9 cellular contexts compared by ENCODE assay signal in genomic region chr12:79344855-79345840, GRCh38.
DNase-seq lines count a peak whose midpoint lies in the region; ATAC-seq and TF ChIP-seq lines count a peak whose summit lies in the region.
"Had no signal": no experiment of that assay in that cellular context is flagged by ENCODE, and none has a peak within 500 bp of the region (broad histone marks: within the 10 kb centered on the region; RNA-seq: fewer than 3 reads in every experiment).

No MANE protein-coding gene starts in this region.

- 56 to 57% methylated on average over 5 of the region's 5 CpGs for WGBS in esophagus squamous epithelium, 2 donors
- WGBS in smooth muscle cell (ENCODE audit: low lambda C conversion rate), result 76% methylated on average over 5 of the region's 5 CpGs

- CTCF ChIA-PET in PC-3 (lab: Charles Lee), result interaction anchor here (1.0 to 1.4 kb wide), 3 partner anchors 221 to 1164 kb away, joined by 3 to 6 read pairs (median 3); no protein-coding TSS in a partner anchor

- intact Hi-C loops in PC-3 (cut with micrococcal nuclease) (loop anchor here (1.0 to 10.0 kb wide), 6 partner anchors 170 to 1164 kb away; no protein-coding TSS in a partner anchor), esophagus squamous epithelium (cut with DNase I) (no loop called here)

- in situ Hi-C loops in KBM-7 (cut with MboI; ENCODE audit: low pct_unique_long_range_greater_than_20kb, low sequenced_read_pairs), result no loop called here

- H3K4me1 ChIP-seq in PC-3 (ENCODE audit: insufficient read depth, low read length) (no peaks in the 10 kb centered on the region), esophagus squamous epithelium (no peaks in the 10 kb centered on the region), smooth muscle cell (ENCODE audit: low read depth) (no peaks in the 10 kb centered on the region)

- H3K79me2 ChIP-seq in PC-3 (ENCODE audit: low read length), result no peaks in the 10 kb centered on the region
- H3K79me2 ChIP-seq in smooth muscle cell (ENCODE audit: low read depth), result no peaks in the 10 kb centered on the region

- TF ChIP-seq CTCF in PC-3 (conservative IDR thresholded peaks at IDR 0.05; ENCODE audit: low read depth, low read length) (peak; percentile 91), esophagus squamous epithelium (IDR thresholded peaks at IDR 0.05) (peak in 5 of 6 experiments; percentile 33 to 54 (median 38)), smooth muscle cell (IDR thresholded peaks at IDR 0.05; ENCODE audit: borderline replicate concordance, insufficient read depth, poor library complexity, severe bottlenecking) (peak; percentile 46)

- no peaks in the 10 kb centered on the region for H3K9me2 ChIP-seq in PC-3 (replicated peaks; ENCODE audit: low read length)

- BruUV-seq in PC-3 (replicated peaks; lab: Mats Ljungman, UMichigan), result no TSS peak

- POLR2A ChIA-PET in PC-3 (lab: Charles Lee; ENCODE audit: unreplicated experiment), result interaction anchor here (0.6 kb wide), 2 partner anchors 25 to 150 kb away, joined by 3 read pairs; no protein-coding TSS in a partner anchor

- ATAC-seq in GM21619 (IDR thresholded peaks at IDR 0.05; ENCODE audit: unreplicated experiment) (peak; percentile 83), PC-3 (peak; percentile 99)

- H3K9ac ChIP-seq in PC-3 (ENCODE audit: low read length), result no peak overlapping the region
- H3K9ac ChIP-seq in smooth muscle cell (ENCODE audit: low read depth), result no peak overlapping the region
- H3K9ac ChIP-seq: BLaER1 treated with 17β-estradiol and CSF1 and Interleukin-3, amounts not matched to agents 10 nM and 100 nM had no signal

- no peaks in the 10 kb centered on the region for H4K20me1 ChIP-seq in PC-3 (ENCODE audit: low read length)
- no peaks in the 10 kb centered on the region for H4K20me1 ChIP-seq in smooth muscle cell (ENCODE audit: low read depth)

- TF ChIP-seq POLR2A in esophagus squamous epithelium (IDR thresholded peaks at IDR 0.05), result no peak

- H3K36me3 ChIP-seq in PC-3 (ENCODE audit: low read depth, low read length) (no peaks in the 10 kb centered on the region), esophagus squamous epithelium (no peaks in the 10 kb centered on the region), smooth muscle cell (ENCODE audit: low read depth) (no peaks in the 10 kb centered on the region)

- no peak overlapping the region for H3K4me2 ChIP-seq in PC-3 (ENCODE audit: low read length)
- H3K4me2 ChIP-seq in smooth muscle cell, result no peak overlapping the region
- H3K4me2 ChIP-seq: BLaER1 treated with 17β-estradiol and CSF1 and Interleukin-3, amounts not matched to agents 10 nM and 100 nM had no signal

- DNase-seq in NCI-H1436 (lab: John Stamatoyannopoulos, UW) (peak; percentile 44), NCI-H1436 treated with DMSO at 0.1 percent for 48 hours (lab: John Stamatoyannopoulos, UW) (no peak), KBM-7 (peak; percentile 40), PC-3 (peak; percentile 77), esophagus squamous epithelium (lab: John Stamatoyannopoulos, UW) (no peak), smooth muscle cell (lab: John Stamatoyannopoulos, UW; ENCODE audit: unreplicated experiment) (no peak)
- DNase-seq in activated effector memory CD4-positive, alpha-beta T cell treated with Interleukin-2 at 50 U/mL for 16 hours, result no peak

- H3K27ac ChIP-seq in PC-3 (ENCODE audit: low read length), result no peak overlapping the region
- H3K27ac ChIP-seq in esophagus squamous epithelium, result no peak overlapping the region
- H3K27ac ChIP-seq in smooth muscle cell (ENCODE audit: low read depth), result no peak overlapping the region
- H3K27ac ChIP-seq: BLaER1 treated with 17β-estradiol and CSF1 and Interleukin-3, amounts not matched to agents 10 nM and 100 nM had no signal

- H3K9me3 ChIP-seq in PC-3 (ENCODE audit: low read length) (no peaks in the 10 kb centered on the region), esophagus squamous epithelium (no peaks in the 10 kb centered on the region), smooth muscle cell (replicated peaks; ENCODE audit: low read depth) (no peaks in the 10 kb centered on the region)
- H3K9me3 ChIP-seq: BLaER1 treated with 17β-estradiol and CSF1 and Interleukin-3, amounts not matched to agents 10 nM and 100 nM had no signal

- H2AFZ ChIP-seq in PC-3 (ENCODE audit: low read length) (no peak overlapping the region), smooth muscle cell (ENCODE audit: low read depth) (no peak overlapping the region)

- H3K4me3 ChIP-seq in PC-3 (ENCODE audit: low read length) (no peak overlapping the region), esophagus squamous epithelium (no peak overlapping the region), smooth muscle cell (no peak overlapping the region)
- H3K4me3 ChIP-seq: BLaER1 treated with 17β-estradiol and CSF1 and Interleukin-3, amounts not matched to agents 10 nM and 100 nM had no signal

- H3K27me3 ChIP-seq in PC-3 (ENCODE audit: low read length), result peaks cover 4% of the 10 kb centered on the region; the same call in 1 of the 2 replicates
- H3K27me3 ChIP-seq in esophagus squamous epithelium, result no peaks in the 10 kb centered on the region
- H3K27me3 ChIP-seq in smooth muscle cell (ENCODE audit: low read depth), result no peaks in the 10 kb centered on the region
- H3K27me3 ChIP-seq: BLaER1 treated with 17β-estradiol and CSF1 and Interleukin-3, amounts not matched to agents 10 nM and 100 nM had no signal

- H3F3A ChIP-seq in PC-3 (ENCODE audit: low read length, unreplicated experiment), result no peaks in the 10 kb centered on the region
- no peaks in the 10 kb centered on the region for H3F3A ChIP-seq in smooth muscle cell (ENCODE audit: low read depth)

Comparison
In these comparisons a context has a peak if more than half of its experiments do, and no peak if none do; other contexts are left out.
1. DNase-seq: peak in NCI-H1436 (single experiment), KBM-7 (single experiment) and PC-3 (single experiment); none in NCI-H1436 treated with DMSO at 0.1 percent for 48 hours (single experiment), esophagus squamous epithelium (single experiment), smooth muscle cell (single experiment) and activated effector memory CD4-positive, alpha-beta T cell treated with Interleukin-2 at 50 U/mL for 16 hours (single experiment).
2. CTCF ChIP-seq: peak in every context shown above with its lines; median percentile 91 in PC-3; 46 in smooth muscle cell; 38 in esophagus squamous epithelium.